ENCODE assay signal across 23 cellular contexts in genomic region chr19:23482829-23483228, GRCh38.
"Had no signal": no experiment of that assay in that cellular context is flagged by ENCODE, and none has a peak within 500 bp of the region (broad histone marks: within the 10 kb centered on the region; RNA-seq: fewer than 3 reads in every experiment).

No MANE protein-coding gene starts in this region.

- H3K27me3 ChIP-seq: adrenal gland, ascending aorta, brain microvascular endothelial cell, neutrophil, pancreas, upper lobe of left lung had no signal

- ATAC-seq: activated T-helper 17 cell treated with anti-CD3 and anti-CD28 coated beads, Interleukin-2, amount 50 U/mL, for 72 hours; gastroesophageal sphincter; left cardiac atrium; pancreas; right cardiac atrium; stimulated activated naive CD8-positive, alpha-beta T cell treated with anti-CD3 and anti-CD28 coated beads, Interleukin-15, Interleukin-2, amounts not matched to agents 100 U/mL and 50 U/mL, for 24 hours had no signal

- H3K27me3 Mint-ChIP-seq: activated naive CD8-positive, alpha-beta T cell; activated T-cell treated with anti-CD3 and anti-CD28 coated beads, Interleukin-2, amount 50 U/mL, for 24 hours had no signal

- H3K9me3 ChIP-seq: adrenal gland, ascending aorta, gastroesophageal sphincter, neutrophil, pancreas, upper lobe of left lung had no signal

- H3K36me3 Mint-ChIP-seq: activated naive CD8-positive, alpha-beta T cell had no signal

- H3K4me3 ChIP-seq: adrenal gland, ascending aorta, gastroesophageal sphincter, pancreas, upper lobe of left lung had no signal

- H3K4me3 Mint-ChIP-seq: activated naive CD8-positive, alpha-beta T cell; activated T-cell treated with anti-CD3 and anti-CD28 coated beads, Interleukin-2, amount 50 U/mL, for 24 hours; activated T-helper 17 cell treated with anti-CD3 and anti-CD28 coated beads, Interleukin-2, amount 50 U/mL, for 72 hours; nephron; T-helper 2 cell treated with Interferon-gamma antibody and Interleukin-4, amounts not matched to agents 5 μg/mL and 100 μg/mL, for 36 hours had no signal

- H3K36me3 ChIP-seq: adrenal gland, ascending aorta, brain microvascular endothelial cell, gastroesophageal sphincter, neutrophil, pancreas, upper lobe of left lung had no signal

- H3K27ac Mint-ChIP-seq: activated naive CD8-positive, alpha-beta T cell; activated T-cell treated with anti-CD3 and anti-CD28 coated beads, Interleukin-2, amount 50 U/mL, for 24 hours; activated T-helper 17 cell treated with anti-CD3 and anti-CD28 coated beads, Interleukin-2, amount 50 U/mL, for 72 hours; nephron; T-helper 2 cell treated with Interferon-gamma antibody and Interleukin-4, amounts not matched to agents 5 μg/mL and 100 μg/mL, for 36 hours had no signal

- DNase-seq: activated CD4-positive, alpha-beta T cell treated with anti-CD3 and anti-CD28 coated beads for 1 hour; activated T-cell treated with anti-CD3 and anti-CD28 coated beads, Interleukin-2, amount 50 U/mL, for 24 hours; adrenal gland; brain microvascular endothelial cell; central memory CD4-positive, alpha-beta T cell; effector memory CD4-positive, alpha-beta T cell; head of caudate nucleus; hypothalamus; left cardiac atrium; mesenchymal stem cell; pancreas; right cardiac atrium; stimulated activated CD4-positive, alpha-beta T cell treated with anti-CD3 and anti-CD28 coated beads, Interleukin-12 subunit alpha, Interleukin-12 subunit beta, amount 100 ng/mL, for 4 hours; stimulated activated CD4-positive, alpha-beta T cell treated with anti-CD3 and anti-CD28 coated beads, Interleukin-4, amount 100 ng/mL, for 4 hours; stimulated activated naive CD8-positive, alpha-beta T cell treated with anti-CD3 and anti-CD28 coated beads, Interleukin-15, Interleukin-2, amounts not matched to agents 100 U/mL and 50 U/mL, for 24 hours; upper lobe of left lung had no signal

- H3K27ac ChIP-seq: adrenal gland, ascending aorta, brain microvascular endothelial cell, gastroesophageal sphincter, neutrophil, pancreas, upper lobe of left lung had no signal

- H3K4me1 Mint-ChIP-seq: activated T-helper 17 cell treated with anti-CD3 and anti-CD28 coated beads, Interleukin-2, amount 50 U/mL, for 72 hours; nephron had no signal

- H3K4me1 ChIP-seq: adrenal gland, ascending aorta, gastroesophageal sphincter, pancreas, upper lobe of left lung had no signal
